Comparison of ENCODE assay signal across 32 cellular contexts in genomic region chr16:13298676-13299075, GRCh38.
DNase-seq lines count a peak whose midpoint lies in the region; ATAC-seq and TF ChIP-seq lines count a peak whose summit lies in the region.
"Had no signal": no experiment of that assay in that cellular context is flagged by ENCODE, and none has a peak within 500 bp of the region (broad histone marks: within the 10 kb centered on the region; RNA-seq: fewer than 3 reads in every experiment).

No MANE protein-coding gene starts in this region.

- in situ Hi-C loops in astrocyte of the spinal cord (cut with HindIII; ENCODE audit: low sequenced_read_pairs) (no loop called here), HAP-1 (cut with MboI; ENCODE audit: low sequenced_read_pairs) (no loop called here)

- no peaks in the 10 kb centered on the region for H3K9me3 ChIP-seq in HAP-1
- H3K9me3 ChIP-seq: BE2C, sigmoid colon, SJSA1, tibial nerve had no signal

- DNase-seq in Daoy (ENCODE audit: low read depth) (peak; percentile 38), M059J (ENCODE audit: low read depth) (peak; percentile 19), astrocyte of the spinal cord (ENCODE audit: low read depth, low spot score) (peak; percentile 58), left lobe of liver (ENCODE audit: low spot score) (no peak), HAP-1 (ENCODE audit: low spot score in 2 of 2) (no peak), dermis blood vessel endothelial cell (no peak)
- DNase-seq in activated naive CD4-positive, alpha-beta T cell treated with anti-CD3 and anti-CD28 coated beads, Interleukin-2, amount 50 U/mL, for 72 hours (ENCODE audit: low spot score in 2 of 2), result no peak
- DNase-seq: activated CD4-positive, alpha-beta T cell treated with anti-CD3 and anti-CD28 coated beads for 4 hours; activated naive CD4-positive, alpha-beta T cell treated with anti-CD3 and anti-CD28 coated beads, Interleukin-2, amount 10 ng/mL, durations not matched to agents 7 days and 5 days; amniotic stem cell; BE2C; CD8-positive, alpha-beta T cell; effector CD8-positive, alpha-beta T cell; EL; erythroblast; glutamatergic neuron; KG1; left ventricle myocardium superior; naive thymus-derived CD4-positive, alpha-beta T cell; NCI-H1417; NCI-H2029 treated with DMSO at 0.1 percent for 48 hours; NCI-H345; NCI-H748 treated with DMSO at 0.1 percent for 48 hours; sigmoid colon; stimulated activated CD4-positive, alpha-beta T cell treated with anti-CD3 and anti-CD28 coated beads, Interleukin-4, amount 100 ng/mL, for 4 hours; T-helper 9 cell had no signal

- H3K9me3 Mint-ChIP-seq in activated naive CD4-positive, alpha-beta T cell treated with anti-CD3 and anti-CD28 coated beads, Interleukin-2, amount 50 U/mL, for 72 hours, result peaks cover 5 to 7% of the 10 kb centered on the region in 2 donors
- H3K9me3 Mint-ChIP-seq: mesothelial cell of epicardium had no signal

- H3K4me3 ChIP-seq in astrocyte of the spinal cord (ENCODE audit: low read depth, low read length) (no peak overlapping the region), HAP-1 (no peak overlapping the region)
- H3K4me3 ChIP-seq: sigmoid colon, SJSA1, tibial nerve had no signal

- ATAC-seq in left lobe of liver (peak; percentile 26), GM18868 (IDR thresholded peaks at IDR 0.05; ENCODE audit: unreplicated experiment) (no peak)
- no peak for ATAC-seq in activated naive CD4-positive, alpha-beta T cell treated with anti-CD3 and anti-CD28 coated beads, Interleukin-2, amount 50 U/mL, for 72 hours
- ATAC-seq: activated T-helper 17 cell treated with anti-CD3 and anti-CD28 coated beads, Interleukin-2, amount 50 U/mL, for 72 hours; CD8-positive, alpha-beta T cell; left ventricle myocardium superior; naive thymus-derived CD4-positive, alpha-beta T cell had no signal

- no peaks in the 10 kb centered on the region for H3K27me3 ChIP-seq in HAP-1 (ENCODE audit: low read depth)
- H3K27me3 ChIP-seq: BE2C, sigmoid colon, SJSA1, tibial nerve had no signal

- no peaks in the 10 kb centered on the region for H3K36me3 Mint-ChIP-seq in activated naive CD4-positive, alpha-beta T cell treated with anti-CD3 and anti-CD28 coated beads, Interleukin-2, amount 50 U/mL, for 72 hours
- H3K36me3 Mint-ChIP-seq: activated naive CD4-positive, alpha-beta T cell treated with anti-CD3 and anti-CD28 coated beads, Interleukin-2, amount 10 ng/mL, durations not matched to agents 7 days and 5 days; CD8-positive, alpha-beta T cell; mesothelial cell of epicardium; naive thymus-derived CD4-positive, alpha-beta T cell had no signal

- no peaks in the 10 kb centered on the region for H3K36me3 ChIP-seq in HAP-1 (replicated peaks)
- H3K36me3 ChIP-seq: BE2C, sigmoid colon, SJSA1, tibial nerve had no signal

- no peak for TF ChIP-seq CTCF in astrocyte of the spinal cord (IDR thresholded peaks at IDR 0.05; ENCODE audit: low read depth, low read length)

- H3K4me1 ChIP-seq in HAP-1, result no peaks in the 10 kb centered on the region
- H3K4me1 ChIP-seq: BE2C, sigmoid colon, SJSA1, tibial nerve had no signal

- H3K27ac Mint-ChIP-seq in activated naive CD4-positive, alpha-beta T cell treated with anti-CD3 and anti-CD28 coated beads, Interleukin-2, amount 50 U/mL, for 72 hours, result no peak overlapping the region
- H3K27ac Mint-ChIP-seq: activated naive CD4-positive, alpha-beta T cell treated with anti-CD3 and anti-CD28 coated beads, Interleukin-2, amount 10 ng/mL, durations not matched to agents 7 days and 5 days; activated T-helper 17 cell treated with anti-CD3 and anti-CD28 coated beads, Interleukin-2, amount 50 U/mL, for 72 hours; CD8-positive, alpha-beta T cell; mesothelial cell of epicardium; naive thymus-derived CD4-positive, alpha-beta T cell; progenitor cell of endocrine pancreas had no signal

Comparison
In these comparisons a context has a peak if more than half of its experiments do, and no peak if none do; other contexts are left out.
1. DNase-seq: peak in Daoy (single experiment), M059J (single experiment) and astrocyte of the spinal cord (single experiment); none in left lobe of liver (single experiment), activated naive CD4-positive, alpha-beta T cell treated with anti-CD3 and anti-CD28 coated beads, Interleukin-2, amount 50 U/mL, for 72 hours (0 of 2), HAP-1 (0 of 2) and dermis blood vessel endothelial cell (single experiment).